Comparison of ENCODE assay signal across 9 cellular contexts in the genomic region with DNA sequence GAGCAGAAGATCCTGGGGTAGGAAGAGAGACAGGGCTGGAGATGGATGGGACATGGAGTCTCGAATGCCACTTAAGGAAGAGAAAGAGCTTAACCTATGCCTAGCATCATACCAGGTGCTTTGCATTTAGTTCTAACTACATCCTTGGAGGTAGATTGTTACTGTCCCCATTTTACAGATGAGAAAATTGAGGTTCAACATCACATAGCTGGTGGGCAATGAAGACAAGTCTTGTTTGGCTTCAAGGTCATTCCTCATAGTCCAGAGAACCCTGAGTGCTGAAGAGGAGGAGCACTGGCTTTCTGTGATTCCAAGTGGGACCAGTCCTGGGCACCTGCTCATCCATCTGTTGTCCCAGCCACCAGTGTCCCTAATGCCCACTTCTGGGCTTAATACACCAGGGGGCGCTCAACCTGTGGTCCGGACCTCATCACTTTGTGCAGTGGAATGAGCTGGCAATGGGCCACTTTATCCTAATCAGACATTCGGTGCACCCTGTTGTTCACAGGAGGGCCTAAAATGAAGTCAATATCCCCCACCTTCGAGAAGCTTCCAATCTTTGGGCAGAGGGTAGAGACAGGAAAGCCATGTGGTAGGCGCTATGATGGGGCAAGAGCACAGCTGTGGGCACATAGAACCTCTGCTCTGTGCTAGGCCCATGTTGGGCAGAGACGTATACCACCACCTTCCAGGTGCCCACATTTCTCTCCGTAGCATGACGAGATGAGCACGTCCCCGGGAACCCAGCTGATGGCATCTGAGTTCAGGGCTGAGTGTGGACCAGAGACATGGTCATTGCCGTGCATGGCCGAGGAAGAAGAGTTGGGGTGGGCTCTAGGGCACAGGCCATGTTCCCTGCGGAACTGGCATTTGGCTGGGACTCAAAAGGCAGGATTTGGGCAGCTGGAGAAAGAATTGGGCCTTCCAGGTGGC. TPM values are rescaled to one million over a fixed set of nuclear protein-coding genes. Genes with fewer than 3 reads are reported as not detected.
DNase-seq lines count a peak whose midpoint lies in the region; TF ChIP-seq lines count a peak whose summit lies in the region.
"Had no signal": no experiment of that assay in that cellular context is flagged by ENCODE, and none has a peak within 500 bp of the region (broad histone marks: within the 10 kb centered on the region; RNA-seq: fewer than 3 reads in every experiment).

No MANE protein-coding gene starts in this region.

- DNase-seq in NCI-H524 (lab: John Stamatoyannopoulos, UW) (peak; percentile 35 to 67), NCI-H524 treated with DMSO at 0.1 percent for 48 hours (lab: John Stamatoyannopoulos, UW) (no peak), NB4 (ENCODE audit: low read depth) (peak; percentile 75), fibroblast of villous mesenchyme (ENCODE audit: low read depth) (peak; percentile 28), ureter (ENCODE audit: low spot score) (no peak), NCI-H774 (lab: John Stamatoyannopoulos, UW) (no peak)
- peak; percentile 79 for DNase-seq in activated CD8-positive, alpha-beta memory T cell treated with anti-CD3 and anti-CD28 coated beads, Interleukin-2, amount 50 U/mL, for 48 hours
- DNase-seq in stimulated activated CD4-positive, alpha-beta T cell treated with anti-CD3 and anti-CD28 coated beads, Interleukin-1b, Interleukin-23, amount 100 ng/mL, for 4 hours (ENCODE audit: low read depth in 2 of 2): peak; percentile 21 to 28

- TF ChIP-seq CTCF in NB4 (IDR thresholded peaks at IDR 0.05; ENCODE audit: low read depth, low read length) (peak; percentile 47), fibroblast of villous mesenchyme (IDR thresholded peaks at IDR 0.05; ENCODE audit: insufficient read depth, low read depth, low read length) (peak; percentile 60)

- TF ChIP-seq POLR2A in NB4 (IDR thresholded peaks at IDR 0.05; ENCODE audit: extremely low read depth, insufficient read length): no peak

- H3K4me3 ChIP-seq in NB4 (ENCODE audit: low read depth, low read length) (no peak overlapping the region), fibroblast of villous mesenchyme (ENCODE audit: low read depth, low read length) (no peak overlapping the region)
- H3K4me3 ChIP-seq: thoracic aorta had no signal

RNA-seq across cellular contexts. Expression of a gene that starts 9.2 kb away (rescaled TPM):
- 3.2 and 6.9 TPM in 2 replicates for total RNA-seq in fibroblast of villous mesenchyme
- 23.2 TPM for total RNA-seq in ureter

Comparison
In these comparisons a context has a peak if more than half of its experiments do, and no peak if none do; other contexts are left out.
1. DNase-seq: peak in NCI-H524 (2 of 2), NB4 (single experiment), activated CD8-positive, alpha-beta memory T cell treated with anti-CD3 and anti-CD28 coated beads, Interleukin-2, amount 50 U/mL, for 48 hours (single experiment), fibroblast of villous mesenchyme (single experiment) and stimulated activated CD4-positive, alpha-beta T cell treated with anti-CD3 and anti-CD28 coated beads, Interleukin-1b, Interleukin-23, amount 100 ng/mL, for 4 hours (2 of 2); none in NCI-H524 treated with DMSO at 0.1 percent for 48 hours (single experiment), ureter (single experiment) and NCI-H774 (single experiment).